7 cellular contexts compared by ENCODE assay signal in genomic region chr2:200610217-200610616, GRCh38. TPM values are rescaled to one million over a fixed set of nuclear protein-coding genes. Genes with fewer than 3 reads are reported as not detected.
DNase-seq lines count a peak whose midpoint lies in the region; ATAC-seq and TF ChIP-seq lines count a peak whose summit lies in the region.
"Not testable (repeated sequence)": the region's sequence is repeated elsewhere in the genome, so short reads cannot be mapped to it uniquely, and the experiment has no call there.

No MANE protein-coding gene starts in this region.

- not testable (repeated sequence) for H2AFZ ChIP-seq in SK-N-SH (ENCODE audit: low read depth); fibroblast of lung (ENCODE audit: low read length)

- peak overlapping the region; percentile 41; the same call in 1 of the 2 replicates for H3K4me2 ChIP-seq in SK-N-SH
- H3K4me2 ChIP-seq in fibroblast of lung (ENCODE audit: extremely low read depth, insufficient read depth, low read length) = peak overlapping the region; percentile 42

- H3F3A ChIP-seq in SK-N-SH (replicated peaks; ENCODE audit: insufficient read depth) = peaks cover 24% of the 10 kb centered on the region

- H3K79me2 ChIP-seq in SK-N-SH (ENCODE audit: insufficient read depth); fibroblast of lung (ENCODE audit: control insufficient read depth, insufficient read depth, low read length): not testable (repeated sequence)

- ATAC-seq in GM21576 (IDR thresholded peaks at IDR 0.05; ENCODE audit: unreplicated experiment) = peak; percentile 56
- ATAC-seq in HG02870 (IDR thresholded peaks at IDR 0.05; ENCODE audit: unreplicated experiment) = peak; percentile 79
- ATAC-seq in HG03442 (IDR thresholded peaks at IDR 0.05; ENCODE audit: unreplicated experiment) = peak; percentile 77
- peak; percentile 36 to 85 for ATAC-seq in activated naive CD4-positive, alpha-beta T cell treated with anti-CD3 and anti-CD28 coated beads, Interleukin-2, amount 50 U/mL, for 72 hours

- not testable (repeated sequence) for H4K20me1 ChIP-seq in SK-N-SH (ENCODE audit: insufficient read depth); fibroblast of lung (ENCODE audit: control insufficient read depth, extremely low read depth, insufficient read depth, low read length)

- TF ChIP-seq EP300 in SK-N-SH (IDR thresholded peaks at IDR 0.05; ENCODE audit: borderline replicate concordance in 1 of 2, low read depth in 1 of 2, low read length in 1 of 2) = not testable (repeated sequence)

- H3K9me3 Mint-ChIP-seq in activated naive CD4-positive, alpha-beta T cell treated with anti-CD3 and anti-CD28 coated beads, Interleukin-2, amount 50 U/mL, for 72 hours = peaks cover 3 to 12% of the 10 kb centered on the region in 2 donors

- not testable (repeated sequence) for H3K27ac ChIP-seq in SK-N-SH (ENCODE audit: low read depth in 2 of 2, low read length in 1 of 2); fibroblast of lung (ENCODE audit: insufficient read depth, low read length)

- H3K27me3 ChIP-seq in SK-N-SH (ENCODE audit: insufficient read depth); fibroblast of lung (ENCODE audit: control insufficient read depth, insufficient read depth, low read length): not testable (repeated sequence)

- H3K36me3 ChIP-seq in SK-N-SH (replicated peaks in 1 of 2; ENCODE audit: control insufficient read depth in 1 of 2, insufficient read depth in 2 of 2, low read length in 1 of 2); fibroblast of lung (ENCODE audit: control insufficient read depth, insufficient read depth, low read length): not testable (repeated sequence)

- TF ChIP-seq CTCF in GM10266 (IDR thresholded peaks at IDR 0.05; ENCODE audit: control insufficient read depth, insufficient read depth, low read depth, missing control alignments); SK-N-SH (IDR thresholded peaks at IDR 0.05); fibroblast of lung (conservative IDR thresholded peaks at IDR 0.05 in 1 of 2, IDR thresholded peaks at IDR 0.05 in 1 of 2; ENCODE audit: low read depth in 1 of 2, low read length in 2 of 2): not testable (repeated sequence)

- not testable (repeated sequence) for H3K4me3 ChIP-seq in SK-N-SH (ENCODE audit: low read depth in 2 of 2, low read length in 1 of 2); fibroblast of lung (replicated peaks in 1 of 4; ENCODE audit: control extremely low read depth in 1 of 4, insufficient read depth in 1 of 4, low read depth in 3 of 4, low read length in 4 of 4)

- not testable (repeated sequence) for H3K9me3 ChIP-seq in SK-N-SH; fibroblast of lung (ENCODE audit: control insufficient read depth, insufficient read depth, low read depth, low read length)

- CTCF ChIA-PET in SK-N-SH (lab: Yijun Ruan, JAX) = not testable (repeated sequence)

- H3K9me2 ChIP-seq in SK-N-SH = not testable (repeated sequence)

- not testable (repeated sequence) for H3K36me3 Mint-ChIP-seq in activated naive CD4-positive, alpha-beta T cell treated with anti-CD3 and anti-CD28 coated beads, Interleukin-2, amount 50 U/mL, for 72 hours

- peak; percentile 25 for DNase-seq in GM10266 (ENCODE audit: extremely low spot score)
- not testable (repeated sequence) for DNase-seq in SK-N-SH; fibroblast of lung (ENCODE audit: low read depth in 2 of 2)
- DNase-seq in activated naive CD4-positive, alpha-beta T cell treated with anti-CD3 and anti-CD28 coated beads, Interleukin-2, amount 50 U/mL, for 72 hours (ENCODE audit: low spot score in 2 of 2) = peak in 1 of 2 donors; percentile 15

- not testable (repeated sequence) for H3K9ac ChIP-seq in SK-N-SH; fibroblast of lung (ENCODE audit: insufficient read depth, low read length)

- peak overlapping the region in 1 of 2 donors; percentile 73 for H3K27ac Mint-ChIP-seq in activated naive CD4-positive, alpha-beta T cell treated with anti-CD3 and anti-CD28 coated beads, Interleukin-2, amount 50 U/mL, for 72 hours

- 98% methylated on average over 3 of the region's 3 CpGs for WGBS in SK-N-SH (ENCODE audit: low lambda C conversion rate)

- TF ChIP-seq RAD21 in SK-N-SH (IDR thresholded peaks at IDR 0.05; ENCODE audit: low read length) = not testable (repeated sequence)

- POLR2A ChIA-PET in SK-N-SH (lab: Yijun Ruan, JAX) = not testable (repeated sequence)

- peaks cover 0 to 15% of the 10 kb centered on the region in 2 experiments; a peak in 2 of 4 replicates for H3K4me1 ChIP-seq in SK-N-SH (ENCODE audit: control insufficient read depth in 1 of 2, insufficient read depth in 2 of 2, low read depth in 1 of 2, low read length in 1 of 2)
- H3K4me1 ChIP-seq in fibroblast of lung (ENCODE audit: control insufficient read depth, extremely low read depth, insufficient read depth, low read length) = peaks cover 13% of the 10 kb centered on the region

RNA-seq across cellular contexts. Expression of gene AOX1, which starts 24.4 kb away (rescaled TPM):
- 3.3 and 4.6 TPM in 2 replicates for polyA plus RNA-seq in SK-N-SH (2012; rRNA removed)
- polyA plus RNA-seq in SK-N-SH (2012; cell fraction: cytosol; rRNA removed) = 3.7 and 3.8 TPM in 2 replicates
- 2.2 and 3.9 TPM in 2 replicates for polyA plus RNA-seq in SK-N-SH (2012; cell fraction: nucleus; rRNA removed)
- under 1 TPM; 0.05 to 0.49 TPM for total RNA-seq in activated naive CD4-positive, alpha-beta T cell treated with anti-CD3 and anti-CD28 coated beads, Interleukin-2, amount 50 U/mL, for 72 hours
- 65.1 and 81.4 TPM in 2 replicates for total RNA-seq in fibroblast of lung
- polyA plus RNA-seq in fibroblast of lung = 39.4 and 49.9 TPM in 2 replicates
- 28.8 and 38.8 TPM in 2 replicates for polyA plus RNA-seq in fibroblast of lung (2012)
- 80.1 and 86.9 TPM in 2 replicates for polyA minus RNA-seq in fibroblast of lung (ENCODE audit: low replicate concordance)

Comparison
In these comparisons a context has a peak if more than half of its experiments do, and no peak if none do; other contexts are left out.
1. RNA of gene AOX1, which starts 24.4 kb away (total RNA-seq): 65.1 to 81.4 TPM in fibroblast of lung; 0.05 to 0.49 TPM in activated naive CD4-positive, alpha-beta T cell treated with anti-CD3 and anti-CD28 coated beads, Interleukin-2, amount 50 U/mL, for 72 hours; every median in the first group is over 10 times any median in the second.
2. Peak in every context shown above with its lines, with median percentiles within 50 percentile points of each other: ATAC-seq.